Comparison of ENCODE assay signal across 39 cellular contexts in genomic region chr6:17138033-17138432, GRCh38. TPM values are rescaled to one million over a fixed set of nuclear protein-coding genes. Genes with fewer than 3 reads are reported as not detected.
"Had no signal": no experiment of that assay in that cellular context is flagged by ENCODE, and none has a peak within 500 bp of the region (broad histone marks: within the 10 kb centered on the region; RNA-seq: fewer than 3 reads in every experiment).

No MANE protein-coding gene starts in this region.

- DNase-seq: activated effector memory CD4-positive, alpha-beta T cell treated with anti-CD3 and anti-CD28 coated beads, Interleukin-2, amount 50 U/mL, for 16 hours; activated effector memory CD4-positive, alpha-beta T cell treated with Interleukin-2 at 50 U/mL for 16 hours; activated gamma-delta T cell; activated gamma-delta T cell treated with Interleukin-2 at 50 U/mL for 16 hours; activated naive CD4-positive, alpha-beta T cell; activated naive CD4-positive, alpha-beta T cell treated with anti-CD3 and anti-CD28 coated beads for 36 hours; activated naive CD4-positive, alpha-beta T cell treated with anti-CD3 and anti-CD28 coated beads, Interleukin-2, amount 10 ng/mL, durations not matched to agents 7 days and 5 days; activated naive CD4-positive, alpha-beta T cell treated with anti-CD3 and anti-CD28 coated beads, Interleukin-2, amount 50 U/mL, for 16 hours; activated naive CD4-positive, alpha-beta T cell treated with Interleukin-2 at 50 U/mL for 16 hours; activated naive CD8-positive, alpha-beta T cell treated with anti-CD3 and anti-CD28 coated beads for 36 hours; activated naive CD8-positive, alpha-beta T cell treated with anti-CD3 and anti-CD28 coated beads, Interleukin-2, amount 10 ng/mL, durations not matched to agents 7 days and 5 days; activated naive CD8-positive, alpha-beta T cell treated with anti-CD3 and anti-CD28 coated beads, Interleukin-2, amount 50 U/mL, for 24 hours; activated T-cell treated with anti-CD3 and anti-CD28 coated beads, Interleukin-2, amount 50 U/mL, for 4 hours; activated T-cell treated with anti-CD3 and anti-CD28 coated beads, Interleukin-2, amount 50 U/mL, for 48 hours; activated T-cell treated with anti-CD3 and anti-CD28 coated beads, Interleukin-2, amount 50 U/mL, for 72 hours; adrenal gland; amniotic stem cell; amygdala; anterior cingulate cortex; aorta; body of pancreas; brain microvascular endothelial cell; caudate nucleus; central memory CD4-positive, alpha-beta T cell; cerebellar nuclear complex had no signal

- ATAC-seq: activated naive CD4-positive, alpha-beta T cell treated with anti-CD3 and anti-CD28 coated beads, Interleukin-2, amount 50 U/mL, for 72 hours; activated naive CD8-positive, alpha-beta T cell treated with anti-CD3 and anti-CD28 coated beads, Interleukin-2, amount 50 U/mL, for 24 hours; activated T-cell treated with anti-CD3 and anti-CD28 coated beads, Interleukin-2, amount 50 U/mL, for 4 hours; activated T-cell treated with anti-CD3 and anti-CD28 coated beads, Interleukin-2, amount 50 U/mL, for 72 hours; activated T-helper 17 cell treated with anti-CD3 and anti-CD28 coated beads, Interleukin-2, amount 50 U/mL, for 72 hours; body of pancreas had no signal

- H3K36me3 Mint-ChIP-seq: activated naive CD4-positive, alpha-beta T cell treated with anti-CD3 and anti-CD28 coated beads, Interleukin-2, amount 10 ng/mL, durations not matched to agents 7 days and 5 days; activated naive CD8-positive, alpha-beta T cell; activated naive CD8-positive, alpha-beta T cell treated with anti-CD3 and anti-CD28 coated beads for 36 hours; activated naive CD8-positive, alpha-beta T cell treated with anti-CD3 and anti-CD28 coated beads, Interleukin-2, amount 10 ng/mL, durations not matched to agents 7 days and 5 days had no signal

- H3K27me3 ChIP-seq: adrenal gland, ascending aorta, body of pancreas, brain microvascular endothelial cell, breast epithelium, cardiac muscle cell had no signal

- H3K36me3 ChIP-seq: adrenal gland, ascending aorta, brain microvascular endothelial cell, breast epithelium, cardiac muscle cell had no signal

- H3K4me1 Mint-ChIP-seq: activated naive CD4-positive, alpha-beta T cell treated with anti-CD3 and anti-CD28 coated beads, Interleukin-2, amount 10 ng/mL, durations not matched to agents 7 days and 5 days; activated naive CD4-positive, alpha-beta T cell treated with anti-CD3 and anti-CD28 coated beads, Interleukin-2, amount 50 U/mL, for 24 hours; activated naive CD8-positive, alpha-beta T cell treated with anti-CD3 and anti-CD28 coated beads for 36 hours; activated naive CD8-positive, alpha-beta T cell treated with anti-CD3 and anti-CD28 coated beads, Interleukin-2, amount 10 ng/mL, durations not matched to agents 7 days and 5 days; activated naive CD8-positive, alpha-beta T cell treated with anti-CD3 and anti-CD28 coated beads, Interleukin-2, amount 50 U/mL, for 24 hours; activated T-helper 17 cell treated with anti-CD3 and anti-CD28 coated beads, Interleukin-2, amount 50 U/mL, for 72 hours; brain; central memory CD8-positive, alpha-beta T cell had no signal

- H3K27ac Mint-ChIP-seq: activated naive CD4-positive, alpha-beta T cell treated with anti-CD3 and anti-CD28 coated beads for 36 hours; activated naive CD4-positive, alpha-beta T cell treated with anti-CD3 and anti-CD28 coated beads, Interleukin-2, amount 10 ng/mL, durations not matched to agents 7 days and 5 days; activated naive CD4-positive, alpha-beta T cell treated with anti-CD3 and anti-CD28 coated beads, Interleukin-2, amount 50 U/mL, for 24 hours; activated naive CD4-positive, alpha-beta T cell treated with anti-CD3 and anti-CD28 coated beads, Interleukin-2, amount 50 U/mL, for 72 hours; activated naive CD8-positive, alpha-beta T cell; activated naive CD8-positive, alpha-beta T cell treated with anti-CD3 and anti-CD28 coated beads for 36 hours; activated naive CD8-positive, alpha-beta T cell treated with anti-CD3 and anti-CD28 coated beads, Interleukin-2, amount 10 ng/mL, durations not matched to agents 7 days and 5 days; activated naive CD8-positive, alpha-beta T cell treated with anti-CD3 and anti-CD28 coated beads, Interleukin-2, amount 50 U/mL, for 24 hours; activated T-cell treated with anti-CD3 and anti-CD28 coated beads, Interleukin-2, amount 50 U/mL, for 72 hours; activated T-helper 1 cell treated with anti-CD3 and anti-CD28 coated beads, Interleukin-12 subunit alpha, Interleukin-12 subunit beta, Interleukin-2, Interleukin-4 antibody, amounts not matched to agents 30 ng/mL and 10 ng/mL and 1 ng/mL, durations not matched to agents 14 hours and 24 hours and 36 hours; activated T-helper 17 cell treated with anti-CD3 and anti-CD28 coated beads, Interleukin-2, amount 50 U/mL, for 72 hours; activated T-helper 2 cell treated with anti-CD3 and anti-CD28 coated beads, Interferon-gamma antibody, Interleukin-2, Interleukin-4, amounts not matched to agents 10 μg/mL and 5 μg/mL and 100 μg/mL, durations not matched to agents 14 hours and 24 hours and 36 hours; brain had no signal

- H3K9me3 ChIP-seq: adrenal gland, body of pancreas had no signal

- H3K27me3 Mint-ChIP-seq: activated naive CD4-positive, alpha-beta T cell treated with anti-CD3 and anti-CD28 coated beads, Interleukin-2, amount 10 ng/mL, durations not matched to agents 7 days and 5 days; activated naive CD8-positive, alpha-beta T cell treated with anti-CD3 and anti-CD28 coated beads, Interleukin-2, amount 10 ng/mL, durations not matched to agents 7 days and 5 days had no signal

- H3K27ac ChIP-seq: adrenal gland, ascending aorta, body of pancreas, brain microvascular endothelial cell, breast epithelium, cardiac muscle cell had no signal

- H3K4me1 ChIP-seq: adrenal gland, ascending aorta, body of pancreas, breast epithelium had no signal

- H3K4me3 Mint-ChIP-seq: activated naive CD4-positive, alpha-beta T cell treated with anti-CD3 and anti-CD28 coated beads for 36 hours; activated naive CD4-positive, alpha-beta T cell treated with anti-CD3 and anti-CD28 coated beads, Interleukin-2, amount 10 ng/mL, durations not matched to agents 7 days and 5 days; activated naive CD4-positive, alpha-beta T cell treated with anti-CD3 and anti-CD28 coated beads, Interleukin-2, amount 50 U/mL, for 24 hours; activated naive CD8-positive, alpha-beta T cell; activated naive CD8-positive, alpha-beta T cell treated with anti-CD3 and anti-CD28 coated beads for 36 hours; activated naive CD8-positive, alpha-beta T cell treated with anti-CD3 and anti-CD28 coated beads, Interleukin-2, amount 10 ng/mL, durations not matched to agents 7 days and 5 days; activated naive CD8-positive, alpha-beta T cell treated with anti-CD3 and anti-CD28 coated beads, Interleukin-2, amount 50 U/mL, for 24 hours; activated T-cell treated with anti-CD3 and anti-CD28 coated beads, Interleukin-2, amount 50 U/mL, for 4 hours; activated T-cell treated with anti-CD3 and anti-CD28 coated beads, Interleukin-2, amount 50 U/mL, for 72 hours; activated T-helper 1 cell treated with anti-CD3 and anti-CD28 coated beads, Interleukin-12 subunit alpha, Interleukin-12 subunit beta, Interleukin-2, Interleukin-4 antibody, amounts not matched to agents 30 ng/mL and 10 ng/mL and 1 ng/mL, durations not matched to agents 14 hours and 24 hours and 36 hours; activated T-helper 17 cell treated with anti-CD3 and anti-CD28 coated beads, Interleukin-2, amount 50 U/mL, for 72 hours; brain; central memory CD8-positive, alpha-beta T cell had no signal

- H3K4me3 ChIP-seq: adrenal gland, ascending aorta, body of pancreas, breast epithelium, cardiac muscle cell had no signal

RNA-seq across cellular contexts. Expression of gene STMND1, which starts 36.2 kb away (rescaled TPM):
- total RNA-seq: activated naive CD4-positive, alpha-beta T cell treated with anti-CD3 and anti-CD28 coated beads for 36 hours; activated naive CD8-positive, alpha-beta T cell treated with anti-CD3 and anti-CD28 coated beads for 36 hours; activated naive CD8-positive, alpha-beta T cell treated with anti-CD3 and anti-CD28 coated beads, Interleukin-2, amount 10 ng/mL, durations not matched to agents 7 days and 5 days; activated T-cell treated with anti-CD3 and anti-CD28 coated beads, Interleukin-2, amount 50 U/mL, for 4 hours; activated T-cell treated with anti-CD3 and anti-CD28 coated beads, Interleukin-2, amount 50 U/mL, for 72 hours; activated T-helper 1 cell treated with anti-CD3 and anti-CD28 coated beads, Interleukin-12 subunit alpha, Interleukin-12 subunit beta, Interleukin-2, Interleukin-4 antibody, amounts not matched to agents 30 ng/mL and 10 ng/mL and 1 ng/mL, durations not matched to agents 14 hours and 24 hours and 36 hours; activated T-helper 2 cell treated with anti-CD3 and anti-CD28 coated beads, Interferon-gamma antibody, Interleukin-2, Interleukin-4, amounts not matched to agents 10 μg/mL and 5 μg/mL and 100 μg/mL, durations not matched to agents 14 hours and 24 hours and 36 hours; adrenal gland; aorta; ascending aorta; bronchial epithelial cell; cardiac muscle cell; cardiac septum; chondrocyte had no signal
- polyA plus RNA-seq: adrenal gland, aorta, cardiac muscle cell had no signal
